1 cellular context compared by ENCODE assay signal in genomic region chr20:61192254-61192950, GRCh38.
TF ChIP-seq lines count a peak whose summit lies in the region.

No MANE protein-coding gene starts in this region.

TF ChIP-seq in IMR-90, 13 proteins besides CTCF, POLR2A, EP300 and RAD21 (continued from another document):
- TF ChIP-seq, protein P1, sequence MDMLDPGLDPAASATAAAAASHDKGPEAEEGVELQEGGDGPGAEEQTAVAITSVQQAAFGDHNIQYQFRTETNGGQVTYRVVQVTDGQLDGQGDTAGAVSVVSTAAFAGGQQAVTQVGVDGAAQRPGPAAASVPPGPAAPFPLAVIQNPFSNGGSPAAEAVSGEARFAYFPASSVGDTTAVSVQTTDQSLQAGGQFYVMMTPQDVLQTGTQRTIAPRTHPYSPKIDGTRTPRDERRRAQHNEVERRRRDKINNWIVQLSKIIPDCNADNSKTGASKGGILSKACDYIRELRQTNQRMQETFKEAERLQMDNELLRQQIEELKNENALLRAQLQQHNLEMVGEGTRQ (IDR thresholded peaks at IDR 0.05; ENCODE audit: low read depth, low read length): no peak
- TF ChIP-seq CEBPB (IDR thresholded peaks at IDR 0.05; ENCODE audit: low read depth, low read length): no peak
- no peak for TF ChIP-seq RFX5 (IDR thresholded peaks at IDR 0.05; ENCODE audit: low read depth, low read length)
- TF ChIP-seq SMC3 (IDR thresholded peaks at IDR 0.05; ENCODE audit: low read depth, low read length): no peak
- TF ChIP-seq, protein P2, sequence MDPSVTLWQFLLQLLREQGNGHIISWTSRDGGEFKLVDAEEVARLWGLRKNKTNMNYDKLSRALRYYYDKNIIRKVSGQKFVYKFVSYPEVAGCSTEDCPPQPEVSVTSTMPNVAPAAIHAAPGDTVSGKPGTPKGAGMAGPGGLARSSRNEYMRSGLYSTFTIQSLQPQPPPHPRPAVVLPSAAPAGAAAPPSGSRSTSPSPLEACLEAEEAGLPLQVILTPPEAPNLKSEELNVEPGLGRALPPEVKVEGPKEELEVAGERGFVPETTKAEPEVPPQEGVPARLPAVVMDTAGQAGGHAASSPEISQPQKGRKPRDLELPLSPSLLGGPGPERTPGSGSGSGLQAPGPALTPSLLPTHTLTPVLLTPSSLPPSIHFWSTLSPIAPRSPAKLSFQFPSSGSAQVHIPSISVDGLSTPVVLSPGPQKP (IDR thresholded peaks at IDR 0.05; ENCODE audit: borderline replicate concordance, low read depth, low read length): no peak
